9 cellular contexts compared by ENCODE assay signal in the genomic region with DNA sequence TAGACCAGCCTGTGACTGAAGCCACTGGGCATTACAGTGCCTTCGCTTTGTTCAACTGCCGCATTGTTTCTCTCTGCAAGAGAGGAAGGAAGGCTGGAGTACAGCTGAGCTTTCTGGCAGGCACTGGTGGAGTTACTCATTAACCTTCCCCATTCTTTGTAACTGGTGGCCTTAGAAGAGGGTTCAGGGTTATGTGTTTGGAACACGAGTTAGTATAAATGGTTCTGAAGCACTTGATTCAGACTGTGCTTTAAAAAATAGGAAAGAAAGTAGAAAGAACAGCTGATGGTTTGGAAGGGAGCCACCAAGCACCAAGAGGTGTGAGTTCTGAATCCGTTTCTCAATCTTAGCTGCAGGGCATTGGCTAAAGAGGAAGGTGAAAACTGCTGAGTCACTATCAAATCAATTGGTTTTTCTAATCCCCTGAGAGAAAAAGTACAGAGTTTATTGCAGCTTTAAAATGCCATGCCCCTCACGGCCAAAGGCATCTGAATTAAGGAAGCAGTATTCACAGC. TPM values are rescaled to one million over a fixed set of nuclear protein-coding genes. Genes with fewer than 3 reads are reported as not detected.
DNase-seq lines count a peak whose midpoint lies in the region; ATAC-seq and TF ChIP-seq lines count a peak whose summit lies in the region.
"Had no signal": no experiment of that assay in that cellular context is flagged by ENCODE, and none has a peak within 500 bp of the region (broad histone marks: within the 10 kb centered on the region; RNA-seq: fewer than 3 reads in every experiment).

No MANE protein-coding gene starts in this region.

- H3K4me3 Mint-ChIP-seq in stimulated activated effector memory CD8-positive, alpha-beta T cell treated with anti-CD3 and anti-CD28 coated beads, Interleukin-12 subunit alpha, Interleukin-12 subunit beta, amount 100 ng/mL, for 72 hours, result no peak overlapping the region
- H3K4me3 Mint-ChIP-seq: activated naive CD8-positive, alpha-beta T cell treated with anti-CD3 and anti-CD28 coated beads, Interleukin-2, amount 10 ng/mL, durations not matched to agents 7 days and 5 days had no signal

- intact Hi-C loops in right lobe of liver (cut with DNase I), result no loop called here
- intact Hi-C loops in transverse colon (cut with DNase I; ENCODE audit: low total_unique reads), result no loop called here

- TF ChIP-seq CTCF in coronary artery (IDR thresholded peaks at IDR 0.05) (no peak), right lobe of liver (IDR thresholded peaks at IDR 0.05) (no peak), transverse colon (IDR thresholded peaks at IDR 0.05) (no peak)

- H3K4me1 Mint-ChIP-seq in stimulated activated effector memory CD8-positive, alpha-beta T cell treated with anti-CD3 and anti-CD28 coated beads, Interleukin-12 subunit alpha, Interleukin-12 subunit beta, amount 100 ng/mL, for 72 hours, result no peaks in the 10 kb centered on the region
- H3K4me1 Mint-ChIP-seq: activated naive CD8-positive, alpha-beta T cell treated with anti-CD3 and anti-CD28 coated beads, Interleukin-2, amount 10 ng/mL, durations not matched to agents 7 days and 5 days had no signal

- TF ChIP-seq EP300 in transverse colon (IDR thresholded peaks at IDR 0.05; ENCODE audit: low read depth), result no peak

- H3K4me1 ChIP-seq in right lobe of liver (peaks cover 0 to 24% (median 4%) of the 10 kb centered on the region in 4 donors), transverse colon (peaks cover 0 to 31% (median 23%) of the 10 kb centered on the region in 4 donors)

- no peaks in the 10 kb centered on the region for H3K36me3 Mint-ChIP-seq in stimulated activated effector memory CD8-positive, alpha-beta T cell treated with anti-CD3 and anti-CD28 coated beads, Interleukin-12 subunit alpha, Interleukin-12 subunit beta, amount 100 ng/mL, for 72 hours
- H3K36me3 Mint-ChIP-seq: activated naive CD8-positive, alpha-beta T cell treated with anti-CD3 and anti-CD28 coated beads, Interleukin-2, amount 10 ng/mL, durations not matched to agents 7 days and 5 days had no signal

- 1% methylated on average over 5 of the region's 5 CpGs for WGBS in right lobe of liver (ENCODE audit: insufficient coverage, low coverage, low lambda C conversion rate, missing lambda C conversion rate)
- 8 to 20% methylated on average over 2 to 5 of the region's 5 CpGs for WGBS in transverse colon (ENCODE audit: low coverage in 1 of 2), 2 donors

- no peaks in the 10 kb centered on the region for H3K9me3 Mint-ChIP-seq in stimulated activated effector memory CD8-positive, alpha-beta T cell treated with anti-CD3 and anti-CD28 coated beads, Interleukin-12 subunit alpha, Interleukin-12 subunit beta, amount 100 ng/mL, for 72 hours
- H3K9me3 Mint-ChIP-seq: activated naive CD8-positive, alpha-beta T cell treated with anti-CD3 and anti-CD28 coated beads, Interleukin-2, amount 10 ng/mL, durations not matched to agents 7 days and 5 days had no signal

- H3K36me3 ChIP-seq in right lobe of liver (peaks cover 0 to 37% (median 19%) of the 10 kb centered on the region in 4 donors), transverse colon (no peaks in the 10 kb centered on the region)

- no peak overlapping the region for H3K27ac Mint-ChIP-seq in stimulated activated effector memory CD8-positive, alpha-beta T cell treated with anti-CD3 and anti-CD28 coated beads, Interleukin-12 subunit alpha, Interleukin-12 subunit beta, amount 100 ng/mL, for 72 hours
- H3K27ac Mint-ChIP-seq: activated naive CD8-positive, alpha-beta T cell treated with anti-CD3 and anti-CD28 coated beads, Interleukin-2, amount 10 ng/mL, durations not matched to agents 7 days and 5 days had no signal

- DNase-seq in NOMO-1 treated with DMSO at 0.1 percent for 48 hours (lab: John Stamatoyannopoulos, UW; ENCODE audit: unreplicated experiment) (peak; percentile 93), coronary artery (ENCODE audit: low spot score) (no peak), right lobe of liver (peak in 2 of 3 donors; percentile 34 to 83), transverse colon (peak; percentile 70)
- DNase-seq in stimulated activated effector memory CD8-positive, alpha-beta T cell treated with anti-CD3 and anti-CD28 coated beads, Interleukin-12 subunit alpha, Interleukin-12 subunit beta, amount 100 ng/mL, for 72 hours (ENCODE audit: low spot score in 2 of 2), result no peak
- no peak for DNase-seq in central memory CD4-positive, alpha-beta T cell
- DNase-seq: activated naive CD8-positive, alpha-beta T cell treated with anti-CD3 and anti-CD28 coated beads, Interleukin-2, amount 10 ng/mL, durations not matched to agents 7 days and 5 days had no signal

- H3K27me3 ChIP-seq in right lobe of liver (no peaks in the 10 kb centered on the region), transverse colon (no peaks in the 10 kb centered on the region)

- H3K4me3 ChIP-seq in coronary artery (peak overlapping the region; percentile 20), right lobe of liver (peak overlapping the region; percentile 45 to 73 (median 54)), transverse colon (peak overlapping the region in 1 of 4 donors; percentile 3)

- peak; percentile 56 for ATAC-seq in GM18868 (IDR thresholded peaks at IDR 0.05; ENCODE audit: unreplicated experiment)
- peak; percentile 83 for ATAC-seq in HG02970 (IDR thresholded peaks at IDR 0.05; ENCODE audit: low FRiP score, unreplicated experiment)
- peak; percentile 64 to 85 (median 77) for ATAC-seq in right lobe of liver
- no peak for ATAC-seq in stimulated activated effector memory CD8-positive, alpha-beta T cell treated with anti-CD3 and anti-CD28 coated beads, Interleukin-12 subunit alpha, Interleukin-12 subunit beta, amount 100 ng/mL, for 72 hours

- in situ Hi-C loops in transverse colon (cut with MboI; ENCODE audit: low pct_ligation_motif_present in 1 of 4, low pct_unique_long_range_greater_than_20kb in 1 of 4, low sequenced_read_pairs in 3 of 4), result no loop called here

- no peaks in the 10 kb centered on the region for H3K9me3 ChIP-seq in right lobe of liver
- H3K9me3 ChIP-seq in transverse colon, result no peaks in the 10 kb centered on the region

- TF ChIP-seq POLR2A in right lobe of liver (IDR thresholded peaks at IDR 0.05) (peak; percentile 59), transverse colon (IDR thresholded peaks at IDR 0.05) (no peak)

- H3K27ac ChIP-seq in coronary artery, result peak overlapping the region in 1 of 2 donors; percentile 19
- H3K27ac ChIP-seq in right lobe of liver, result peak overlapping the region; percentile 91 to 99 (median 95)
- H3K27ac ChIP-seq in transverse colon, result peak overlapping the region; percentile 73 to 80 (median 77)

RNA-seq across cellular contexts. Expression of a gene that starts 3.7 kb away (rescaled TPM):
- total RNA-seq in right lobe of liver, result 100 to 1,000 TPM; 117 to 610 (median 341) TPM
- 10 to 100 TPM; 20.9 to 87.7 (median 73.2) TPM for total RNA-seq in transverse colon

Comparison
In these comparisons a context has a peak if more than half of its experiments do, and no peak if none do; other contexts are left out.
1. DNase-seq: peak in NOMO-1 treated with DMSO at 0.1 percent for 48 hours (single experiment), right lobe of liver (2 of 3) and transverse colon (single experiment); none in coronary artery (single experiment), stimulated activated effector memory CD8-positive, alpha-beta T cell treated with anti-CD3 and anti-CD28 coated beads, Interleukin-12 subunit alpha, Interleukin-12 subunit beta, amount 100 ng/mL, for 72 hours (0 of 2) and central memory CD4-positive, alpha-beta T cell (single experiment).